Comparison of ENCODE assay signal across 18 cellular contexts in the genomic region with DNA sequence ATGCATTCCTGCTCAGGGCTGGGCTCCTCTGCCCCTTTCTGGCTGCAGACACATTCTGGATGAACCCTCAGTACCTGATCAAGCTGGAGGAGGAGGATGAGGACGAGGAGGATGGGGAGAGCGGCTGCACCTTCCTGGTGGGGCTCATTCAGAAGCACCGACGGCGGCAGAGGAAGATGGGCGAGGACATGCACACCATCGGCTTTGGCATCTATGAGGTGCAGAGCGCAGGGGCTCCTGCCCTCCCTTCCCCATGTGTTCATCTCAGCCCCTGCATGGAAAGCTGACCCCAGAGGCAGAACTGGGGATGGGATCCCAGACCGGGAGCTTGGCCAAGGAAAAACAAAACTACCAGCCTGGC.
"Had no signal": no experiment of that assay in that cellular context is flagged by ENCODE, and none has a peak within 500 bp of the region (broad histone marks: within the 10 kb centered on the region; RNA-seq: fewer than 3 reads in every experiment).

No MANE protein-coding gene starts in this region.

- H3K4me1 ChIP-seq: gastrocnemius medialis, right atrium auricular region, sigmoid colon, suprapubic skin, tibial artery, vagina had no signal

- H3K27me3 Mint-ChIP-seq: effector memory CD8-positive, alpha-beta T cell; naive thymus-derived CD4-positive, alpha-beta T cell had no signal

- H3K9me3 Mint-ChIP-seq: effector memory CD8-positive, alpha-beta T cell; naive thymus-derived CD4-positive, alpha-beta T cell had no signal

- H3K27me3 ChIP-seq: esophagus muscularis mucosa, gastrocnemius medialis, heart right ventricle, right atrium auricular region, sigmoid colon, suprapubic skin, tibial artery, upper lobe of left lung, vagina had no signal

- H3K27ac ChIP-seq: epithelial cell of prostate, esophagus muscularis mucosa, gastrocnemius medialis, heart right ventricle, right atrium auricular region, sigmoid colon, skin epidermis, suprapubic skin, tibial artery, upper lobe of left lung, vagina had no signal

- H3K4me3 ChIP-seq: esophagus muscularis mucosa, gastrocnemius medialis, heart right ventricle, right atrium auricular region, sigmoid colon, skin epidermis, suprapubic skin, tibial artery, upper lobe of left lung, vagina had no signal

- H3K9me3 ChIP-seq: esophagus muscularis mucosa, gastrocnemius medialis, heart right ventricle, right atrium auricular region, sigmoid colon, suprapubic skin, tibial artery, upper lobe of left lung, vagina had no signal

- DNase-seq: effector memory CD8-positive, alpha-beta T cell; gastrocnemius medialis; heart right ventricle; kidney glomerular epithelial cell; mammary epithelial cell; naive thymus-derived CD4-positive, alpha-beta T cell; sigmoid colon; stimulated activated CD4-positive, alpha-beta T cell treated with anti-CD3 and anti-CD28 coated beads, Interleukin-12 subunit alpha, Interleukin-12 subunit beta, amount 100 ng/mL, for 4 hours; stimulated activated naive CD4-positive, alpha-beta T cell treated with Interleukin-2 at 50 U/mL for 16 hours; tibial artery; upper lobe of left lung had no signal

- H3K4me3 Mint-ChIP-seq: effector memory CD8-positive, alpha-beta T cell; naive thymus-derived CD4-positive, alpha-beta T cell had no signal

- ATAC-seq: effector memory CD8-positive, alpha-beta T cell; gastrocnemius medialis; left lobe of liver; naive thymus-derived CD4-positive, alpha-beta T cell had no signal
